ENCODE assay signal across 22 cellular contexts in the genomic region with DNA sequence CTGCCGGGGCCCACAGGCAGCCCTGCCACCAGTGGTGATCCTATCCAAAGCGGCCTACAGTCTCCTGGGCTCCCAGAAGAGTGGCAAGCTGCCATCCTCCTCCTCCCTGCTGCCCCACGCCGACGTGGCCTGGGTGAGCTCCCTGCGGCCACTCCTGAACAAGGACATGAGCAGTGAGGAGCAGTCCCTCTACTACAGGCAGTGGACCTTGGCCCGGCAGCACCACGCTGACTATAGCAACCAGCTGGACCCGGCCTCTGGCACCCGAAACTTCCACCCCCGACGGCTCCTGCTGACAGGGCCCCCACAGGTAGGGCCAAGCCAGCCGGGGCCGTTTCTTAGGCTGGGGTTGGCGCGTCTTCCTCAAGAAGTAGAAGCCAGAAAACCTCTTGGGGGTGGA.
"Had no signal": no experiment of that assay in that cellular context is flagged by ENCODE, and none has a peak within 500 bp of the region (broad histone marks: within the 10 kb centered on the region; RNA-seq: fewer than 3 reads in every experiment).

No MANE protein-coding gene starts in this region.

- H3K4me1 ChIP-seq: SJCRH30 had no signal

- H3K4me3 ChIP-seq: SJCRH30 had no signal

- H3K9ac ChIP-seq: KMS-11 had no signal

- H3K27me3 ChIP-seq: SJCRH30 had no signal

- ATAC-seq: Panc1, PC-3, SK-N-SH treated with all-trans-retinoic acid at 6 μM for 48 hours had no signal

- H3K4me2 ChIP-seq: KMS-11 had no signal

- H3K36me3 ChIP-seq: SJCRH30 had no signal

- H3K27ac ChIP-seq: KMS-11, RWPE1, SJCRH30 had no signal

- DNase-seq: IMR-90, Kasumi-1, MM.1S, NCI-H1092 treated with DMSO at 0.1 percent for 48 hours, NCI-H1436, NCI-H187, NCI-H2029, NCI-H2081 treated with DMSO at 0.1 percent for 48 hours, NCI-H2171, NCI-H226, NCI-H446, NCI-H510A, NCI-H524 treated with DMSO at 0.1 percent for 48 hours, NCI-H69, NCI-H774, PC-3, SHP77 treated with DMSO at 0.1 percent for 48 hours, SJCRH30 had no signal

- H3K9me3 ChIP-seq: SJCRH30 had no signal
